ENCODE assay signal across 37 cellular contexts in genomic region chr10:117266812-117267211, GRCh38. TPM values are rescaled to one million over a fixed set of nuclear protein-coding genes. Genes with fewer than 3 reads are reported as not detected.
"Had no signal": no experiment of that assay in that cellular context is flagged by ENCODE, and none has a peak within 500 bp of the region (broad histone marks: within the 10 kb centered on the region; RNA-seq: fewer than 3 reads in every experiment).

No MANE protein-coding gene starts in this region.

- ATAC-seq: activated CD8-positive, alpha-beta memory T cell treated with anti-CD3 and anti-CD28 coated beads, Interleukin-2, amount 10 ng/mL, durations not matched to agents 7 days and 5 days; activated CD8-positive, alpha-beta T cell treated with anti-CD3 and anti-CD28 coated beads for 36 hours; activated naive CD8-positive, alpha-beta T cell treated with anti-CD3 and anti-CD28 coated beads, Interleukin-2, amount 50 U/mL, for 24 hours had no signal

- H3K27me3 ChIP-seq: ascending aorta, cardiac muscle cell had no signal

- FAIRE-seq: bronchial epithelial cell, colon, TTC549 had no signal

- H3K36me3 Mint-ChIP-seq: activated CD4-positive, alpha-beta memory T cell treated with anti-CD3 and anti-CD28 coated beads for 36 hours; activated CD8-positive, alpha-beta memory T cell treated with anti-CD3 and anti-CD28 coated beads, Interleukin-2, amount 10 ng/mL, durations not matched to agents 7 days and 5 days; activated naive CD4-positive, alpha-beta T cell treated with anti-CD3 and anti-CD28 coated beads, Interleukin-2, amount 10 ng/mL, durations not matched to agents 7 days and 5 days; activated naive CD4-positive, alpha-beta T cell treated with anti-CD3 and anti-CD28 coated beads, Interleukin-2, amount 50 U/mL, for 24 hours; activated naive CD8-positive, alpha-beta T cell; activated naive CD8-positive, alpha-beta T cell treated with anti-CD3 and anti-CD28 coated beads, Interleukin-2, amount 10 ng/mL, durations not matched to agents 7 days and 5 days; brain had no signal

- H3K36me3 ChIP-seq: ascending aorta, cardiac muscle cell had no signal

- H3K27ac Mint-ChIP-seq: activated B cell treated with CpG ODN at 0.5 μM for 24 hours; activated CD4-positive, alpha-beta memory T cell treated with anti-CD3 and anti-CD28 coated beads for 36 hours; activated CD4-positive, alpha-beta T cell treated with anti-CD3 and anti-CD28 coated beads, Interleukin-2, amount 10 ng/mL, durations not matched to agents 24 days and 14 days; activated CD8-positive, alpha-beta memory T cell treated with anti-CD3 and anti-CD28 coated beads, Interleukin-2, amount 10 ng/mL, durations not matched to agents 7 days and 5 days; activated CD8-positive, alpha-beta T cell treated with anti-CD3 and anti-CD28 coated beads for 36 hours; activated naive CD4-positive, alpha-beta T cell treated with anti-CD3 and anti-CD28 coated beads, Interleukin-2, amount 10 ng/mL, durations not matched to agents 7 days and 5 days; activated naive CD4-positive, alpha-beta T cell treated with anti-CD3 and anti-CD28 coated beads, Interleukin-2, amount 50 U/mL, for 24 hours; activated naive CD8-positive, alpha-beta T cell; activated naive CD8-positive, alpha-beta T cell treated with anti-CD3 and anti-CD28 coated beads, Interleukin-2, amount 10 ng/mL, durations not matched to agents 7 days and 5 days; activated naive CD8-positive, alpha-beta T cell treated with anti-CD3 and anti-CD28 coated beads, Interleukin-2, amount 50 U/mL, for 24 hours; activated T-cell treated with anti-CD3 and anti-CD28 coated beads, Interleukin-2, amount 50 U/mL, for 24 hours; activated T-helper 2 cell treated with anti-CD3 and anti-CD28 coated beads, Interferon-gamma antibody, Interleukin-2, Interleukin-4, amounts not matched to agents 10 μg/mL and 5 μg/mL and 100 μg/mL, durations not matched to agents 14 hours and 24 hours and 36 hours; brain; T-helper 1 cell treated with Interleukin-12 subunit alpha and Interleukin-12 subunit beta and Interleukin-4 antibody, amounts not matched to agents 30 μg/mL and 1 μg/mL, for 36 hours; T-helper 2 cell treated with Interferon-gamma antibody and Interleukin-4, amounts not matched to agents 5 μg/mL and 100 μg/mL, for 36 hours had no signal

- H3K4me3 Mint-ChIP-seq: activated B cell treated with CpG ODN at 0.5 μM for 24 hours; activated CD4-positive, alpha-beta memory T cell treated with anti-CD3 and anti-CD28 coated beads for 36 hours; activated CD4-positive, alpha-beta T cell treated with anti-CD3 and anti-CD28 coated beads, Interleukin-2, amount 10 ng/mL, durations not matched to agents 24 days and 14 days; activated CD8-positive, alpha-beta memory T cell treated with anti-CD3 and anti-CD28 coated beads, Interleukin-2, amount 10 ng/mL, durations not matched to agents 7 days and 5 days; activated CD8-positive, alpha-beta T cell treated with anti-CD3 and anti-CD28 coated beads for 36 hours; activated naive CD4-positive, alpha-beta T cell treated with anti-CD3 and anti-CD28 coated beads, Interleukin-2, amount 10 ng/mL, durations not matched to agents 7 days and 5 days; activated naive CD4-positive, alpha-beta T cell treated with anti-CD3 and anti-CD28 coated beads, Interleukin-2, amount 50 U/mL, for 24 hours; activated naive CD8-positive, alpha-beta T cell; activated naive CD8-positive, alpha-beta T cell treated with anti-CD3 and anti-CD28 coated beads, Interleukin-2, amount 10 ng/mL, durations not matched to agents 7 days and 5 days; activated naive CD8-positive, alpha-beta T cell treated with anti-CD3 and anti-CD28 coated beads, Interleukin-2, amount 50 U/mL, for 24 hours; activated T-cell treated with anti-CD3 and anti-CD28 coated beads, Interleukin-2, amount 50 U/mL, for 24 hours; brain; central memory CD8-positive, alpha-beta T cell; T-helper 1 cell treated with Interleukin-12 subunit alpha and Interleukin-12 subunit beta and Interleukin-4 antibody, amounts not matched to agents 30 μg/mL and 1 μg/mL, for 36 hours; T-helper 2 cell treated with Interferon-gamma antibody and Interleukin-4, amounts not matched to agents 5 μg/mL and 100 μg/mL, for 36 hours had no signal

- H3K4me1 ChIP-seq: ascending aorta had no signal

- H3K4me3 ChIP-seq: ascending aorta, cardiac muscle cell had no signal

- DNase-seq: activated B cell treated with CpG ODN at 0.5 μM for 24 hours; activated CD4-positive, alpha-beta memory T cell treated with anti-CD3 and anti-CD28 coated beads for 36 hours; activated CD4-positive, alpha-beta T cell treated with anti-CD3 and anti-CD28 coated beads for 4 hours; activated CD4-positive, alpha-beta T cell treated with anti-CD3 and anti-CD28 coated beads, Interleukin-2, amount 10 ng/mL, durations not matched to agents 24 days and 14 days; activated CD4-positive, alpha-beta T cell treated with anti-CD3 and anti-CD28 coated beads, Interleukin-2, amount 50 U/mL, for 1 hour; activated CD4-positive, alpha-beta T cell treated with anti-CD3 and anti-CD28 coated beads, Interleukin-2, amount 50 U/mL, for 4 hours; activated CD4-positive, CD25-positive, alpha-beta regulatory T cell treated with anti-CD3 and anti-CD28 coated beads, Interleukin-2, amount 50 U/mL, for 72 hours; activated CD8-positive, alpha-beta memory T cell treated with anti-CD3 and anti-CD28 coated beads for 24 hours; activated CD8-positive, alpha-beta memory T cell treated with anti-CD3 and anti-CD28 coated beads, Interleukin-2, amount 10 ng/mL, durations not matched to agents 7 days and 5 days; activated CD8-positive, alpha-beta memory T cell treated with anti-CD3 and anti-CD28 coated beads, Interleukin-2, amount 50 U/mL, for 48 hours; activated CD8-positive, alpha-beta T cell treated with anti-CD3 and anti-CD28 coated beads for 36 hours; activated effector memory CD4-positive, alpha-beta T cell treated with Interleukin-2 at 50 U/mL for 16 hours; activated gamma-delta T cell; activated naive CD4-positive, alpha-beta T cell treated with anti-CD3 and anti-CD28 coated beads, Interleukin-2, amount 10 ng/mL, durations not matched to agents 7 days and 5 days; activated naive CD4-positive, alpha-beta T cell treated with Interleukin-2 at 50 U/mL for 16 hours; activated naive CD8-positive, alpha-beta T cell treated with anti-CD3 and anti-CD28 coated beads, Interleukin-2, amount 10 ng/mL, durations not matched to agents 7 days and 5 days; activated naive CD8-positive, alpha-beta T cell treated with anti-CD3 and anti-CD28 coated beads, Interleukin-2, amount 50 U/mL, for 24 hours; activated T-cell treated with anti-CD3 and anti-CD28 coated beads, Interleukin-2, amount 50 U/mL, for 24 hours; activated T-cell treated with anti-CD3 and anti-CD28 coated beads, Interleukin-2, amount 50 U/mL, for 48 hours; amygdala; anterior cingulate cortex; caudate nucleus; cerebellar nuclear complex; T-helper 9 cell had no signal

- H3K4me1 Mint-ChIP-seq: activated B cell treated with CpG ODN at 0.5 μM for 24 hours; activated CD4-positive, alpha-beta T cell treated with anti-CD3 and anti-CD28 coated beads, Interleukin-2, amount 10 ng/mL, durations not matched to agents 24 days and 14 days; activated CD8-positive, alpha-beta memory T cell treated with anti-CD3 and anti-CD28 coated beads, Interleukin-2, amount 10 ng/mL, durations not matched to agents 7 days and 5 days; activated naive CD4-positive, alpha-beta T cell treated with anti-CD3 and anti-CD28 coated beads, Interleukin-2, amount 10 ng/mL, durations not matched to agents 7 days and 5 days; activated naive CD4-positive, alpha-beta T cell treated with anti-CD3 and anti-CD28 coated beads, Interleukin-2, amount 50 U/mL, for 24 hours; activated naive CD8-positive, alpha-beta T cell treated with anti-CD3 and anti-CD28 coated beads, Interleukin-2, amount 10 ng/mL, durations not matched to agents 7 days and 5 days; activated naive CD8-positive, alpha-beta T cell treated with anti-CD3 and anti-CD28 coated beads, Interleukin-2, amount 50 U/mL, for 24 hours; central memory CD8-positive, alpha-beta T cell had no signal

- H3K27ac ChIP-seq: ascending aorta, cardiac muscle cell, VCaP had no signal

- H3K9me3 Mint-ChIP-seq: activated B cell treated with CpG ODN at 0.5 μM for 24 hours; activated CD4-positive, alpha-beta memory T cell treated with anti-CD3 and anti-CD28 coated beads for 36 hours; activated CD4-positive, alpha-beta T cell treated with anti-CD3 and anti-CD28 coated beads, Interleukin-2, amount 10 ng/mL, durations not matched to agents 24 days and 14 days; activated CD8-positive, alpha-beta T cell treated with anti-CD3 and anti-CD28 coated beads for 36 hours; activated naive CD4-positive, alpha-beta T cell treated with anti-CD3 and anti-CD28 coated beads, Interleukin-2, amount 10 ng/mL, durations not matched to agents 7 days and 5 days; activated naive CD4-positive, alpha-beta T cell treated with anti-CD3 and anti-CD28 coated beads, Interleukin-2, amount 50 U/mL, for 24 hours; activated naive CD8-positive, alpha-beta T cell treated with anti-CD3 and anti-CD28 coated beads, Interleukin-2, amount 10 ng/mL, durations not matched to agents 7 days and 5 days; activated naive CD8-positive, alpha-beta T cell treated with anti-CD3 and anti-CD28 coated beads, Interleukin-2, amount 50 U/mL, for 24 hours; activated T-cell treated with anti-CD3 and anti-CD28 coated beads, Interleukin-2, amount 50 U/mL, for 24 hours; activated T-helper 2 cell treated with anti-CD3 and anti-CD28 coated beads, Interferon-gamma antibody, Interleukin-2, Interleukin-4, amounts not matched to agents 10 μg/mL and 5 μg/mL and 100 μg/mL, durations not matched to agents 14 hours and 24 hours and 36 hours; central memory CD8-positive, alpha-beta T cell; T-helper 1 cell treated with Interleukin-12 subunit alpha and Interleukin-12 subunit beta and Interleukin-4 antibody, amounts not matched to agents 30 μg/mL and 1 μg/mL, for 36 hours; T-helper 2 cell treated with Interferon-gamma antibody and Interleukin-4, amounts not matched to agents 5 μg/mL and 100 μg/mL, for 36 hours had no signal

- H3K9me3 ChIP-seq: ascending aorta had no signal

RNA-seq across cellular contexts. Expression of gene SLC18A2, which starts 25.9 kb away (rescaled TPM):
- total RNA-seq: activated B cell treated with CpG ODN at 0.5 μM for 24 hours; activated CD4-positive, alpha-beta memory T cell treated with anti-CD3 and anti-CD28 coated beads for 36 hours; activated CD4-positive, alpha-beta T cell treated with anti-CD3 and anti-CD28 coated beads, Interleukin-2, amount 10 ng/mL, durations not matched to agents 24 days and 14 days; activated CD8-positive, alpha-beta memory T cell treated with anti-CD3 and anti-CD28 coated beads, Interleukin-2, amount 10 ng/mL, durations not matched to agents 7 days and 5 days; activated T-helper 2 cell treated with anti-CD3 and anti-CD28 coated beads, Interferon-gamma antibody, Interleukin-2, Interleukin-4, amounts not matched to agents 10 μg/mL and 5 μg/mL and 100 μg/mL, durations not matched to agents 14 hours and 24 hours and 36 hours; ascending aorta; bronchial epithelial cell had no signal
